ENCODE assay signal across 13 cellular contexts in the genomic region with DNA sequence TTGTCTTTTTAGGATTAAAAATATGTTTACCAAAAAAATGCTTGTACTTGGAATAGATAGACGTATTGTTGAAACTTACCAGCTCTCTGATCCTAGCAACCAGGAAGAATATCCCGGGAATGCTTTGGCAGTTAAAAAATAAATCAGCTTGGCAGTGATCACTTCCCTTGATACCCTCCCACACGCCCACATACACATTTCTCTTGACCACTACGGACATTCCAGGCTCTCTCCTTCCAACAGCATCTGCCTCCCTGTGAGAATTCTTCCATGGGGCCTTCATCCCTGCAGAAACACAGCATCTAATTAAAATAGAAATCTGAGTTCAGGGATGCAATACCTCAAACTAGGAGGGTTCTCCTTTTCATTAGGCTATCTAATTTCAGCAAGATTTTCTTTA. TPM values are rescaled to one million over a fixed set of nuclear protein-coding genes. Genes with fewer than 3 reads are reported as not detected.
DNase-seq lines count a peak whose midpoint lies in the region; ATAC-seq and TF ChIP-seq lines count a peak whose summit lies in the region.
"Had no signal": no experiment of that assay in that cellular context is flagged by ENCODE, and none has a peak within 500 bp of the region (broad histone marks: within the 10 kb centered on the region; RNA-seq: fewer than 3 reads in every experiment).

No MANE protein-coding gene starts in this region.

- H2AFZ ChIP-seq in PC-9: peak overlapping the region; percentile 8; the same call in 1 of the 2 replicates

- no peaks in the 10 kb centered on the region for H3K9me2 ChIP-seq in PC-9 (ENCODE audit: insufficient read depth)

- H4K20me1 ChIP-seq in PC-9 (ENCODE audit: insufficient read depth): no peaks in the 10 kb centered on the region

- no peaks in the 10 kb centered on the region for H3K27me3 ChIP-seq in BJ (ENCODE audit: control insufficient read depth, insufficient read depth, low read length)
- H3K27me3 ChIP-seq in PC-9 (ENCODE audit: insufficient read depth, low read depth): no peaks in the 10 kb centered on the region
- H3K27me3 ChIP-seq: SJSA1 had no signal

- intact Hi-C loops in PC-9 (cut with micrococcal nuclease; ENCODE audit: unreplicated experiment) (no loop called here), posterior vena cava (cut with DNase I) (no loop called here)

- peaks cover 13% of the 10 kb centered on the region; the same call in 1 of the 2 replicates for H3F3A ChIP-seq in PC-9 (ENCODE audit: insufficient read depth, low read depth)

- CTCF ChIA-PET in BJ (lab: Yijun Ruan, JAX) (interaction anchor here (5.1 kb wide), 1 partner anchor 103 kb away, joined by 39 read pairs; a partner anchor contains a TSS), PC-9 (lab: Charles Lee) (no interaction called here)

- H3K27ac ChIP-seq in PC-9: peak overlapping the region; percentile 1; the same call in 1 of the 2 replicates
- H3K27ac ChIP-seq: SJSA1 had no signal

- ATAC-seq in HG03045 (IDR thresholded peaks at IDR 0.05; ENCODE audit: unreplicated experiment) (no peak), HG02798 (IDR thresholded peaks at IDR 0.05; ENCODE audit: poor library complexity, unreplicated experiment) (no peak)
- ATAC-seq: stimulated activated naive CD8-positive, alpha-beta T cell treated with anti-CD3 and anti-CD28 coated beads, Interleukin-15, amount 100 ng/mL, for 72 hours had no signal

- H3K36me3 ChIP-seq in BJ (ENCODE audit: control insufficient read depth, insufficient read depth, low read length) (no peaks in the 10 kb centered on the region), PC-9 (ENCODE audit: low read depth) (no peaks in the 10 kb centered on the region)
- H3K36me3 ChIP-seq: SJSA1 had no signal

- H3K4me2 ChIP-seq in PC-9: no peak overlapping the region

- H3K79me2 ChIP-seq in PC-9 (ENCODE audit: low read depth): no peaks in the 10 kb centered on the region

- peak; percentile 73 for DNase-seq in BJ (ENCODE audit: low read depth)
- DNase-seq in PC-9: no peak
- DNase-seq in epidermal melanocyte (ENCODE audit: insufficient read length, low spot score): peak; percentile 58
- peak; percentile 97 for DNase-seq in myocyte (ENCODE audit: low read depth)
- DNase-seq in NCI-H69 (lab: John Stamatoyannopoulos, UW): no peak
- DNase-seq in posterior vena cava (ENCODE audit: low spot score): no peak
- DNase-seq: activated CD4-positive, alpha-beta T cell treated with anti-CD3 and anti-CD28 coated beads for 4 hours; activated naive CD4-positive, alpha-beta T cell treated with anti-CD3 and anti-CD28 coated beads for 36 hours; Caco-2; stimulated activated naive CD8-positive, alpha-beta T cell treated with anti-CD3 and anti-CD28 coated beads, Interleukin-15, amount 100 ng/mL, for 72 hours had no signal

- TF ChIP-seq CTCF in BJ (IDR thresholded peaks at IDR 0.05; ENCODE audit: insufficient read depth, low read depth, low read length): no peak
- TF ChIP-seq CTCF in PC-9 (conservative IDR thresholded peaks at IDR 0.05): no peak

- no TSS peak for BruUV-seq in PC-9 (replicated peaks; lab: Mats Ljungman, UMichigan)

- H3K4me1 ChIP-seq in PC-9 (replicated peaks; ENCODE audit: insufficient read depth): peaks cover 17% of the 10 kb centered on the region
- H3K4me1 ChIP-seq: SJSA1 had no signal

- H3K9me3 ChIP-seq in PC-9 (ENCODE audit: insufficient read depth, low read depth): peaks cover 6% of the 10 kb centered on the region; the same call in 1 of the 2 replicates
- H3K9me3 ChIP-seq: Caco-2, SJSA1 had no signal

- H3K4me3 ChIP-seq in BJ (ENCODE audit: low read depth, low read length): no peak overlapping the region
- H3K4me3 ChIP-seq in PC-9: no peak overlapping the region
- H3K4me3 ChIP-seq: SJSA1 had no signal

- POLR2A ChIA-PET in BJ (lab: Charles Lee): no interaction called here
- POLR2A ChIA-PET in PC-9 (lab: Charles Lee; ENCODE audit: unreplicated experiment): no interaction called here

RNA-seq across cellular contexts. Expression of a gene that starts 57.9 kb away (rescaled TPM):
- polyA plus RNA-seq in BJ (2011; rRNA removed): 4.3 and 4.5 TPM in 2 replicates
- 6.1 and 9.6 TPM in 2 replicates for polyA minus RNA-seq in BJ (2011; rRNA and poly(A)+ RNA removed)
- total RNA-seq in PC-9 (2021) (0.25 and 0.33 TPM in 2 replicates), myocyte (27.1 and 29.0 TPM in 2 replicates), posterior vena cava (1 to 10 TPM; 6.3 to 7.9 TPM)
- 28.5 TPM for polyA plus RNA-seq in myocyte (2012)

Comparison
In these comparisons a context has a peak if more than half of its experiments do, and no peak if none do; other contexts are left out.
1. DNase-seq: peak in BJ (single experiment), epidermal melanocyte (single experiment) and myocyte (single experiment); none in PC-9 (0 of 2), NCI-H69 (single experiment) and posterior vena cava (single experiment).